Comparison of ENCODE assay signal across 8 cellular contexts in the genomic region with DNA sequence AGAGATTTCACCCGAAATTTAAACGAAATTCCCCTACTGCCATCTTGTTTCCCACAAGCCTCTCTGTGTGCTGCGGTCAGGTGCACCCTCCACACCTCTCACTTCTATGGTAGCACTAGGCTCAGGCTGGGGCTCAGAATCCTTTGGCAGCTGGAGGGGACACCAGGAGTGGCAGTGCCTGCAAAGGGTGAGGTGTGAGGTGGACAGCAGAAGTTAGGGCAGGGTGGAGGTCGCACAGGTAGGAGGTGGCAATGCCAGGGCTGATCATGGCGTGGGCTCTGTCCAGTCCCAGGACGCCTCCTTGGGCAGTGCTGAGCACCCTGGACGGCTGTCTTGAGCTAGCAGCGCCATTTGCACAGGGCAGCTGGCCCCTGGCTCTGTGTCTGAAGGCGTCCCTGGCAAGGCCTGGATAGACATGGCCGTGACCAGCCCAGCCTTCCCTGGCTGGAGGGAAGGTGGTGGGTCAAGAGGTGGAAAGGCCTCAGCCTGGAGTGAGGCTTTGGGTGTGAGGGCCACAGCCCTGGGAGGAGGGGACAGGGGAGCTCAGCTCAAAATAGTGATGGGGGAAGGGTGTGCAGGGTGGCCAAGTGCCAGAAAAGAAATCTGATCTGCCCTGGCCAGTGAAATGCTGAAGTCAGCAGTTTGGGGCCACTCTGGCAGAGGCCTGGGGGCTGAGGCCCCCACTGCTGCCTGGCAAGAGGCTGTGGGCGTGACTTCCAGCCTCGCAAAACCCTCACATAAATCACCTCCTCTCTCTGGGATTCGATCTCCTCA. TPM values are rescaled to one million over a fixed set of nuclear protein-coding genes. Genes with fewer than 3 reads are reported as not detected.
DNase-seq lines count a peak whose midpoint lies in the region; TF ChIP-seq lines count a peak whose summit lies in the region.
"Had no signal": no experiment of that assay in that cellular context is flagged by ENCODE, and none has a peak within 500 bp of the region (broad histone marks: within the 10 kb centered on the region; RNA-seq: fewer than 3 reads in every experiment).

No MANE protein-coding gene starts in this region.

- TF ChIP-seq POLR2A in thyroid gland (IDR thresholded peaks at IDR 0.05): no peak

- H3K36me3 ChIP-seq in mesodermal cell (ENCODE audit: control insufficient read depth, insufficient read depth, low read length): peaks cover 16% of the 10 kb centered on the region
- H3K36me3 ChIP-seq in thyroid gland: no peaks in the 10 kb centered on the region

- H3K9me3 ChIP-seq in mesodermal cell (ENCODE audit: control insufficient read depth, low read length): no peaks in the 10 kb centered on the region
- H3K9me3 ChIP-seq in thyroid gland: no peaks in the 10 kb centered on the region

- H3K4me3 ChIP-seq in mesodermal cell (ENCODE audit: extremely low read depth, insufficient read depth, low read length, poor library complexity, severe bottlenecking): no peak overlapping the region
- H3K4me3 ChIP-seq in thyroid gland (replicated peaks in 1 of 3): no peak overlapping the region

- intact Hi-C loops in thyroid gland (cut with DNase I): no loop called here

- 55 to 79% methylated on average over 7 to 8 of the region's 13 CpGs for WGBS in mesodermal cell (ENCODE audit: insufficient coverage in 2 of 2), 2 experiments
- 52 to 68% methylated on average over 12 to 13 of the region's 13 CpGs for WGBS in thyroid gland, 2 donors

- peaks cover 73% of the 10 kb centered on the region for H3K4me1 ChIP-seq in mesodermal cell (ENCODE audit: control insufficient read depth, insufficient read depth, low read length, poor library complexity, severe bottlenecking)
- H3K4me1 ChIP-seq in thyroid gland: peaks cover 82 to 100% of the 10 kb centered on the region in 2 donors

- no peaks in the 10 kb centered on the region for H3K27me3 ChIP-seq in thyroid gland

- peak overlapping the region; percentile 99 for H3K27ac ChIP-seq in cingulate gyrus (ENCODE audit: low read depth, low read length)
- H3K27ac ChIP-seq in mesodermal cell (ENCODE audit: low read depth, low read length, severe bottlenecking): peak overlapping the region; percentile 98
- peak overlapping the region; percentile 5 to 83 (median 19) for H3K27ac ChIP-seq in thyroid gland

- DNase-seq in NCI-H510A (lab: John Stamatoyannopoulos, UW): peak; percentile 69
- peak; percentile 85 for DNase-seq in thyroid gland
- no peak for DNase-seq in NCI-H146 (lab: John Stamatoyannopoulos, UW)
- DNase-seq in stimulated activated CD8-positive, alpha-beta memory T cell treated with anti-CD3 and anti-CD28 coated beads, Interleukin-4, amount 100 ng/mL, for 48 hours: no peak
- DNase-seq in NCI-H1092 treated with DMSO at 0.1 percent for 48 hours (lab: John Stamatoyannopoulos, UW): no peak
- DNase-seq: NCI-H446 had no signal

- no peak for TF ChIP-seq CTCF in thyroid gland (IDR thresholded peaks at IDR 0.05)

RNA-seq across cellular contexts. Expression of a gene that starts 40.0 kb away (rescaled TPM):
- polyA plus RNA-seq in mesodermal cell (2013, experiment 1 of 2): 43.7 TPM
- 41.4 TPM for polyA plus RNA-seq in mesodermal cell (2013, experiment 2 of 2)
- 10 to 100 TPM; 25.4 to 48.8 (median 33.3) TPM for total RNA-seq in thyroid gland

RNA-seq across cellular contexts. Expression of a gene that starts 58.1 kb away (rescaled TPM):
- 47.9 TPM for polyA plus RNA-seq in mesodermal cell (2013, experiment 1 of 2)
- 38.5 TPM for polyA plus RNA-seq in mesodermal cell (2013, experiment 2 of 2)
- 10 to 100 TPM; 31.4 to 70.1 (median 52.3) TPM for total RNA-seq in thyroid gland

Comparison
In these comparisons a context has a peak if more than half of its experiments do, and no peak if none do; other contexts are left out.
1. DNase-seq: peak in NCI-H510A (single experiment) and thyroid gland (2 of 2); none in NCI-H146 (single experiment), stimulated activated CD8-positive, alpha-beta memory T cell treated with anti-CD3 and anti-CD28 coated beads, Interleukin-4, amount 100 ng/mL, for 48 hours (single experiment) and NCI-H1092 treated with DMSO at 0.1 percent for 48 hours (single experiment).
2. H3K27ac ChIP-seq: peak in every context shown above with its lines; median percentile 99 in cingulate gyrus; 98 in mesodermal cell; 19 in thyroid gland.